1 cellular context compared by ENCODE assay signal in the genomic region with DNA sequence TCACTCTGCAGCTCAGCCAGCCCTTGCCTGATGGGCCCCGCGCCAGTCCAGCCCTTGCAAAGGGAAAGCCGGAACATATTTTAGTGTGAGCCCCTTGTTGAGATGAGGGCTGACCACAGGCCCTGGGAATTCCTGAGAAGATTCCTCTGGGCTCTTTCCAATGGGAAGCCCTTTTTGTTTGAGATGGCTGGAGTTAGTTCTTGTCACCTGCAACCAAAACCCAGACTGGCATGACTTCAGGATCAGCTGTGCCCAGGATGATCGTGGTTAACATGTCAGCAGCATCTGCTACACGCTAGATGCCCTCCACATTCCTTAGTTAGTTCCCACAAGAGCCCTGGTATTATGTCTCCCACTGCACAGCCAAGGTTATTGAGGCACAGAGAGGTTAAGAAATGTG.
TF ChIP-seq lines count a peak whose summit lies in the region.

No MANE protein-coding gene starts in this region.

TF ChIP-seq in K562, 482 proteins besides CTCF, POLR2A, EP300 and RAD21 (continued from another document):
- TF ChIP-seq, protein P1, sequence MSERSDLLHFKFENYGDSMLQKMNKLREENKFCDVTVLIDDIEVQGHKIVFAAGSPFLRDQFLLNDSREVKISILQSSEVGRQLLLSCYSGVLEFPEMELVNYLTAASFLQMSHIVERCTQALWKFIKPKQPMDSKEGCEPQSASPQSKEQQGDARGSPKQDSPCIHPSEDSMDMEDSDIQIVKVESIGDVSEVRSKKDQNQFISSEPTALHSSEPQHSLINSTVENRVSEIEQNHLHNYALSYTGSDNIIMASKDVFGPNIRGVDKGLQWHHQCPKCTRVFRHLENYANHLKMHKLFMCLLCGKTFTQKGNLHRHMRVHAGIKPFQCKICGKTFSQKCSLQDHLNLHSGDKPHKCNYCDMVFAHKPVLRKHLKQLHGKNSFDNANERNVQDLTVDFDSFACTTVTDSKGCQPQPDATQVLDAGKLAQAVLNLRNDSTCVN (CRISPR knock-in tag; IDR thresholded peaks at IDR 0.05) = no peak
- TF ChIP-seq ELF1 (tag; IDR thresholded peaks at IDR 0.05) = no peak
- peak; percentile 40 for TF ChIP-seq RBM25 (IDR thresholded peaks at IDR 0.05; ENCODE audit: low read depth, low read length, severe bottlenecking)
- no peak for TF ChIP-seq CXXC5 (CRISPR knock-in tag; IDR thresholded peaks at IDR 0.05)
- no peak for TF ChIP-seq RBM39 (optimal IDR thresholded peaks at IDR 0.05; ENCODE audit: low read depth, low read length)
- TF ChIP-seq ARID2 (IDR thresholded peaks at IDR 0.05) = no peak
TF ChIP-seq in K562: peak in this region for 2.
